Comparison of ENCODE assay signal across 14 cellular contexts in genomic region chr2:169815849-169816248, GRCh38. TPM values are rescaled to one million over a fixed set of nuclear protein-coding genes. Genes with fewer than 3 reads are reported as not detected.
A peak's percentile ranks its signal among the peaks of the same experiment; 100 is the strongest.
DNase-seq lines count a peak whose midpoint lies in the region; ATAC-seq, FAIRE-seq and TF ChIP-seq lines count a peak whose summit lies in the region.
"Had no signal": no experiment of that assay in that cellular context is flagged by ENCODE, and none has a peak within 500 bp of the region (broad histone marks: within the 10 kb centered on the region; RNA-seq: fewer than 3 reads in every experiment).

No MANE protein-coding gene starts in this region.

- in situ Hi-C loops in astrocyte of the cerebellum (cut with HindIII; ENCODE audit: low sequenced_read_pairs) = no loop called here

- CTCF ChIA-PET in CD4-positive, alpha-beta T cell (lab: Charles Lee) = interaction anchor here (4.6 kb wide), 1 partner anchor 8 kb away, joined by 21 read pairs; the partner anchor contains the start of gene METTL5

- no peak for DNase-seq in CD4-positive, alpha-beta T cell
- no peak for DNase-seq in HTR-8/SVneo (ENCODE audit: insufficient read length, low spot score)
- DNase-seq in astrocyte of the cerebellum (ENCODE audit: low read depth) = peak; percentile 76
- DNase-seq in kidney epithelial cell (ENCODE audit: low read depth) = peak; percentile 72
- DNase-seq in SKM-1 (lab: John Stamatoyannopoulos, UW; ENCODE audit: unreplicated experiment) = no peak
- no peak for DNase-seq in D721Med (ENCODE audit: insufficient read length, low spot score)
- DNase-seq in Right ventricle myocardium superior = no peak
- DNase-seq: activated CD4-positive, alpha-beta T cell treated with anti-CD3 and anti-CD28 coated beads, Interleukin-2, amount 50 U/mL, for 4 hours; erythroblast; kidney; NCI-H526 treated with DMSO at 0.1 percent for 48 hours; spleen had no signal

- FAIRE-seq in HTR-8/SVneo (lab: Jason Lieb, UNC) = peak; percentile 16
- FAIRE-seq in D721Med (lab: Jason Lieb, UNC) = no peak
- FAIRE-seq: kidney had no signal

- POLR2A ChIA-PET in CD4-positive, alpha-beta T cell (lab: Charles Lee) = interaction anchor here (1.1 to 1.3 kb wide), 2 partner anchors 9 to 11 kb away, joined by 4 to 5 read pairs; partner anchors contain the start of genes METTL5 and UBR3

- intact Hi-C loops in CD4-positive, alpha-beta T cell (cut with DNase I, micrococcal nuclease) = no loop called here
- intact Hi-C loops in Right ventricle myocardium superior (cut with DNase I) = no loop called here

- H3K27me3 Mint-ChIP-seq in CD4-positive, alpha-beta T cell = no peaks in the 10 kb centered on the region
- H3K27me3 Mint-ChIP-seq: natural killer cell treated with Interleukin-12 subunit alpha and Interleukin-12 subunit beta and Interleukin-15 and Interleukin-18, amount 100 ng/mL, for 72 hours had no signal

- H3K4me1 Mint-ChIP-seq in CD4-positive, alpha-beta T cell (ENCODE audit: low read depth) = peaks cover 14% of the 10 kb centered on the region

- no peaks in the 10 kb centered on the region for H3K9me3 ChIP-seq in CD4-positive, alpha-beta T cell (ENCODE audit: control insufficient read depth, low read length)

- H3K27me3 ChIP-seq in CD4-positive, alpha-beta T cell (ENCODE audit: control insufficient read depth, insufficient read depth, low read length) = no peaks in the 10 kb centered on the region
- no peaks in the 10 kb centered on the region for H3K27me3 ChIP-seq in kidney epithelial cell (ENCODE audit: control insufficient read depth, insufficient read depth, low read length)
- H3K27me3 ChIP-seq: spleen had no signal

- peak overlapping the region; percentile 33 for H3K27ac Mint-ChIP-seq in CD4-positive, alpha-beta T cell
- H3K27ac Mint-ChIP-seq: natural killer cell treated with Interleukin-12 subunit alpha and Interleukin-12 subunit beta and Interleukin-15 and Interleukin-18, amount 100 ng/mL, for 72 hours had no signal

- no peak for ATAC-seq in CD4-positive, alpha-beta T cell (ENCODE audit: poor library complexity)
- ATAC-seq in HG02588 (IDR thresholded peaks at IDR 0.05; ENCODE audit: unreplicated experiment) = no peak
- no peak for ATAC-seq in Right ventricle myocardium superior (ENCODE audit: poor library complexity)

- TF ChIP-seq CTCF in CD4-positive, alpha-beta T cell (IDR thresholded peaks at IDR 0.05) = no peak
- TF ChIP-seq CTCF in astrocyte of the cerebellum (IDR thresholded peaks at IDR 0.05; ENCODE audit: low read depth, low read length, missing control alignments) = no peak
- TF ChIP-seq CTCF in kidney epithelial cell (IDR thresholded peaks at IDR 0.05; ENCODE audit: insufficient read depth, low read length, poor library complexity, severe bottlenecking) = no peak
- TF ChIP-seq CTCF in D721Med (IDR thresholded peaks at IDR 0.05; ENCODE audit: insufficient read depth, missing control alignments) = no peak

- peaks cover 93% of the 10 kb centered on the region for H3K36me3 Mint-ChIP-seq in CD4-positive, alpha-beta T cell (ENCODE audit: low read depth)

- H3K4me3 ChIP-seq in astrocyte of the cerebellum (ENCODE audit: low read depth, low read length) (no peak overlapping the region), kidney epithelial cell (ENCODE audit: low read depth, low read length) (no peak overlapping the region)
- H3K4me3 ChIP-seq: spleen had no signal

- H3K36me3 ChIP-seq in kidney epithelial cell (ENCODE audit: control insufficient read depth, insufficient read depth, low read length) = peaks cover 1% of the 10 kb centered on the region

- H3K27ac ChIP-seq in CD4-positive, alpha-beta T cell (ENCODE audit: low read depth, low read length) = no peak overlapping the region
- H3K27ac ChIP-seq: spleen had no signal

- no peaks in the 10 kb centered on the region for H3K9me3 Mint-ChIP-seq in CD4-positive, alpha-beta T cell
- H3K9me3 Mint-ChIP-seq: natural killer cell treated with Interleukin-12 subunit alpha and Interleukin-12 subunit beta and Interleukin-15 and Interleukin-18, amount 100 ng/mL, for 72 hours had no signal

- H3K4me3 Mint-ChIP-seq in CD4-positive, alpha-beta T cell = no peak overlapping the region
- H3K4me3 Mint-ChIP-seq: natural killer cell treated with Interleukin-12 subunit alpha and Interleukin-12 subunit beta and Interleukin-15 and Interleukin-18, amount 100 ng/mL, for 72 hours had no signal

RNA-seq across cellular contexts. Expression of gene METTL5, which starts 8.9 kb away (rescaled TPM):
- 10 to 100 TPM; 13.2 to 16.0 TPM for total RNA-seq in CD4-positive, alpha-beta T cell
- total RNA-seq in kidney epithelial cell = 46.1 and 54.1 TPM in 2 replicates
- 69.1 TPM for total RNA-seq in Right ventricle myocardium superior

RNA-seq across cellular contexts. Expression of gene UBR3, which starts 11.4 kb away (rescaled TPM):
- total RNA-seq in CD4-positive, alpha-beta T cell = 10 to 100 TPM; 32.1 to 35.2 TPM
- total RNA-seq in kidney epithelial cell = 18.2 and 23.0 TPM in 2 replicates
- 112 TPM for total RNA-seq in Right ventricle myocardium superior

RNA-seq across cellular contexts. Expression of gene SSB, which starts 17.2 kb away (rescaled TPM):
- total RNA-seq in CD4-positive, alpha-beta T cell = 100 to 1,000 TPM; 174 to 181 TPM
- 75.0 and 100 TPM in 2 replicates for total RNA-seq in kidney epithelial cell
- total RNA-seq in Right ventricle myocardium superior = 45.4 TPM

Comparison
In these comparisons a context has a peak if more than half of its experiments do, and no peak if none do; other contexts are left out.
1. DNase-seq: peak in astrocyte of the cerebellum (single experiment) and kidney epithelial cell (single experiment); none in CD4-positive, alpha-beta T cell (0 of 10), HTR-8/SVneo (single experiment), SKM-1 (single experiment), D721Med (single experiment) and Right ventricle myocardium superior (single experiment).